8 cellular contexts compared by ENCODE assay signal in genomic region chr19:45423589-45424190, GRCh38. TPM values are rescaled to one million over a fixed set of nuclear protein-coding genes. Genes with fewer than 3 reads are reported as not detected.
DNase-seq lines count a peak whose midpoint lies in the region; ATAC-seq and TF ChIP-seq lines count a peak whose summit lies in the region.

TSS of gene ERCC1 (minus strand) at chr19:45423917. CDS start at chr19:45423374, 543 bp downstream.

- DNase-seq in DND-41 (peak; percentile 77), OCI-M2 (lab: John Stamatoyannopoulos, UW; ENCODE audit: unreplicated experiment) (peak; percentile 89), fibroblast of the conjunctiva (ENCODE audit: low read depth) (peak; percentile 86), nephron progenitor cell (peak; percentile 99), testis (peak; percentile 98)
- peak; percentile 79 for DNase-seq in activated T-helper 2 cell treated with anti-CD3 and anti-CD28 coated beads, Interferon-gamma antibody, Interleukin-2, Interleukin-4, amounts not matched to agents 10 μg/mL and 5 μg/mL and 100 μg/mL, durations not matched to agents 14 hours and 24 hours and 36 hours (ENCODE audit: low spot score)

- peak within 1 kb of the TSS; percentile 93 for H3K4me3 Mint-ChIP-seq in activated T-helper 2 cell treated with anti-CD3 and anti-CD28 coated beads, Interferon-gamma antibody, Interleukin-2, Interleukin-4, amounts not matched to agents 10 μg/mL and 5 μg/mL and 100 μg/mL, durations not matched to agents 14 hours and 24 hours and 36 hours (ENCODE audit: low read depth)
- H3K4me3 Mint-ChIP-seq in nephron progenitor cell: peak within 1 kb of the TSS; percentile 94

- H3K9me3 Mint-ChIP-seq in activated T-helper 2 cell treated with anti-CD3 and anti-CD28 coated beads, Interferon-gamma antibody, Interleukin-2, Interleukin-4, amounts not matched to agents 10 μg/mL and 5 μg/mL and 100 μg/mL, durations not matched to agents 14 hours and 24 hours and 36 hours: no peaks in the 10 kb centered on the region
- no peaks in the 10 kb centered on the region for H3K9me3 Mint-ChIP-seq in nephron progenitor cell

- ATAC-seq in DND-41 (ENCODE audit: insufficient read depth, low read depth) (peak; percentile 89), GM21619 (IDR thresholded peaks at IDR 0.05; ENCODE audit: unreplicated experiment) (peak; percentile 56)

- H3K4me3 ChIP-seq in DND-41 (ENCODE audit: low read depth in 1 of 2, low read length in 2 of 2): peak within 1 kb of the TSS; percentile 70 to 76
- peak within 1 kb of the TSS; percentile 65 to 81 for H3K4me3 ChIP-seq in testis

- H2AFZ ChIP-seq in DND-41 (ENCODE audit: low read depth, low read length): peak within 1 kb of the TSS; percentile 89

- H3K36me3 ChIP-seq in DND-41 (ENCODE audit: insufficient read depth, low read length) (peaks cover 18% of the 10 kb centered on the region), testis (ENCODE audit: low read depth, missing control alignments) (no peaks in the 10 kb centered on the region)

- H3K27me3 ChIP-seq in DND-41 (ENCODE audit: insufficient read depth, low read length, poor library complexity) (peaks cover under 1% of the 10 kb centered on the region), testis (no peaks in the 10 kb centered on the region)

- H3K79me2 ChIP-seq in DND-41 (ENCODE audit: insufficient read depth, low read length): peaks cover 11% of the 10 kb centered on the region

- TF ChIP-seq EP300 in Ishikawa (IDR thresholded peaks at IDR 0.05; ENCODE audit: borderline replicate concordance): peak; percentile 44; the same call in 1 of the 2 replicates

- peaks cover 3% of the 10 kb centered on the region; the same call in 1 of the 2 replicates for H4K20me1 ChIP-seq in DND-41 (ENCODE audit: insufficient read depth, low read length)

- peaks cover 7% of the 10 kb centered on the region for H3K27me3 Mint-ChIP-seq in activated T-helper 2 cell treated with anti-CD3 and anti-CD28 coated beads, Interferon-gamma antibody, Interleukin-2, Interleukin-4, amounts not matched to agents 10 μg/mL and 5 μg/mL and 100 μg/mL, durations not matched to agents 14 hours and 24 hours and 36 hours (ENCODE audit: low read depth)
- H3K27me3 Mint-ChIP-seq in nephron progenitor cell (ENCODE audit: low read depth, poor library complexity): peaks cover 12% of the 10 kb centered on the region

- H3K9me3 ChIP-seq in DND-41 (ENCODE audit: insufficient read depth, low read length, severe bottlenecking): no peaks in the 10 kb centered on the region
- H3K9me3 ChIP-seq in testis: no peaks in the 10 kb centered on the region

- H3K4me1 Mint-ChIP-seq in activated T-helper 2 cell treated with anti-CD3 and anti-CD28 coated beads, Interferon-gamma antibody, Interleukin-2, Interleukin-4, amounts not matched to agents 10 μg/mL and 5 μg/mL and 100 μg/mL, durations not matched to agents 14 hours and 24 hours and 36 hours (ENCODE audit: low read depth): peaks cover 45% of the 10 kb centered on the region
- peaks cover 44% of the 10 kb centered on the region for H3K4me1 Mint-ChIP-seq in nephron progenitor cell

- peak within 1 kb of the TSS; percentile 96 for H3K4me2 ChIP-seq in DND-41 (ENCODE audit: insufficient read depth, low read length)

- TF ChIP-seq RAD21 in Ishikawa (IDR thresholded peaks at IDR 0.05; ENCODE audit: low read depth): no peak

- H3K4me1 ChIP-seq in DND-41 (ENCODE audit: insufficient read depth, low read length): peaks cover 40% of the 10 kb centered on the region
- H3K4me1 ChIP-seq in testis: peaks cover 16% of the 10 kb centered on the region

- peak within 1 kb of the TSS; percentile 96 for H3K27ac Mint-ChIP-seq in activated T-helper 2 cell treated with anti-CD3 and anti-CD28 coated beads, Interferon-gamma antibody, Interleukin-2, Interleukin-4, amounts not matched to agents 10 μg/mL and 5 μg/mL and 100 μg/mL, durations not matched to agents 14 hours and 24 hours and 36 hours
- peak within 1 kb of the TSS; percentile 98 for H3K27ac Mint-ChIP-seq in nephron progenitor cell

- peak within 1 kb of the TSS; percentile 66 for H3K9ac ChIP-seq in DND-41 (ENCODE audit: low read depth, low read length)

- H3K27ac ChIP-seq in DND-41 (ENCODE audit: low read length) (peak within 1 kb of the TSS; percentile 64), testis (peak within 1 kb of the TSS; percentile 91 to 92)

- TF ChIP-seq POLR2A in testis (IDR thresholded peaks at IDR 0.05): peak; percentile 18

- 0 to 1% methylated on average over 30 to 37 of the region's 37 CpGs for WGBS in testis, 2 donors

- TF ChIP-seq CTCF in DND-41 (IDR thresholded peaks at IDR 0.05; ENCODE audit: borderline replicate concordance, extremely low read depth, low read length, poor library complexity, severe bottlenecking) (no peak), nephron progenitor cell (IDR thresholded peaks at IDR 0.05) (no peak), testis (IDR thresholded peaks at IDR 0.05) (no peak)

- intact Hi-C loops in activated T-helper 2 cell treated with anti-CD3 and anti-CD28 coated beads, Interferon-gamma antibody, Interleukin-2, Interleukin-4, amounts not matched to agents 10 μg/mL and 5 μg/mL and 100 μg/mL, durations not matched to agents 14 hours and 24 hours and 36 hours (cut with micrococcal nuclease): loop anchor here (1.0 to 10.0 kb wide), 7 partner anchors 17 to 219 kb away; partner anchors contain the start of genes ERCC2, OPA3 and POLR1G
- intact Hi-C loops in testis (cut with DNase I; ENCODE audit: low total_unique reads): no loop called here

- H3K36me3 Mint-ChIP-seq in activated T-helper 2 cell treated with anti-CD3 and anti-CD28 coated beads, Interferon-gamma antibody, Interleukin-2, Interleukin-4, amounts not matched to agents 10 μg/mL and 5 μg/mL and 100 μg/mL, durations not matched to agents 14 hours and 24 hours and 36 hours (ENCODE audit: low read depth): peaks cover 30% of the 10 kb centered on the region
- peaks cover 13% of the 10 kb centered on the region for H3K36me3 Mint-ChIP-seq in nephron progenitor cell (ENCODE audit: low read depth)

TF ChIP-seq in Ishikawa, 13 proteins besides CTCF, POLR2A, EP300 and RAD21:
- TF ChIP-seq FOXM1 (IDR thresholded peaks at IDR 0.05; ENCODE audit: borderline replicate concordance, low read depth) (no peak), CEBPB (IDR thresholded peaks at IDR 0.05) (no peak), ZBTB7A (IDR thresholded peaks at IDR 0.05; ENCODE audit: low read depth) (peak; percentile 24; the same call in 1 of the 2 replicates), MAX (IDR thresholded peaks at IDR 0.05) (peak; percentile 98), USF1 (IDR thresholded peaks at IDR 0.05) (peak; percentile 56), EGR1 (IDR thresholded peaks at IDR 0.05) (0 out of 2 replicates have a peak, but pooled peaks have one; percentile 15), TAF1 (IDR thresholded peaks at IDR 0.05; ENCODE audit: low read depth) (peak; percentile 77; the same call in 1 of the 2 replicates), TEAD4 (IDR thresholded peaks at IDR 0.05) (peak; percentile 48; the same call in 1 of the 2 replicates), YY1 (IDR thresholded peaks at IDR 0.05; ENCODE audit: low read depth) (peak; percentile 63; the same call in 1 of the 2 replicates), REST (IDR thresholded peaks at IDR 0.05; ENCODE audit: low read depth) (no peak), CREB1 (IDR thresholded peaks at IDR 0.05; ENCODE audit: low read depth) (0 out of 2 replicates have a peak, but pooled peaks have one; percentile 20), TCF12 (IDR thresholded peaks at IDR 0.05; ENCODE audit: low read depth) (peak; percentile 73), NFIC (IDR thresholded peaks at IDR 0.05) (peak; percentile 69)

RNA-seq across cellular contexts. Expression of gene ERCC1, which starts in this region (rescaled TPM):
- 114 and 118 TPM in 2 replicates for total RNA-seq in activated T-helper 2 cell treated with anti-CD3 and anti-CD28 coated beads, Interferon-gamma antibody, Interleukin-2, Interleukin-4, amounts not matched to agents 10 μg/mL and 5 μg/mL and 100 μg/mL, durations not matched to agents 14 hours and 24 hours and 36 hours
- total RNA-seq in testis: 10 to 100 TPM; 71.8 to 95.7 TPM
- 112 TPM for polyA plus RNA-seq in testis (ENCODE audit: insufficient read depth, low read depth, low replicate concordance)

Comparison
In these comparisons a context has a peak if more than half of its experiments do, and no peak if none do; other contexts are left out.
1. Peak in every context shown above with its lines: DNase-seq, ATAC-seq, H3K4me3 ChIP-seq and H3K27ac ChIP-seq.